In genomic region chr11:62499311-62499956, GRCh38 we compare ENCODE assay signal across 8 cellular contexts. TPM values are rescaled to one million over a fixed set of nuclear protein-coding genes. Genes with fewer than 3 reads are reported as not detected.
DNase-seq lines count a peak whose midpoint lies in the region; ATAC-seq and TF ChIP-seq lines count a peak whose summit lies in the region.
"Not testable (repeated sequence)": the region's sequence is repeated elsewhere in the genome, so short reads cannot be mapped to it uniquely, and the experiment has no call there.

No MANE protein-coding gene starts in this region.

- RAD21 ChIA-PET in HCT116 (lab: Charles Lee; ENCODE audit: low non-redundant PET in 1 of 2, low total read pairs in 2 of 2, uncharacterized antibody in 2 of 2, unreplicated experiment in 2 of 2): interaction anchor here (1.7 to 3.0 kb wide), 3 partner anchors 43 to 75 kb away, joined by 7 to 9 read pairs (median 8); no protein-coding TSS in a partner anchor

- H3K4me1 ChIP-seq in HCT116 (ENCODE audit: control insufficient read depth in 1 of 2, insufficient read depth in 2 of 2, low read length in 2 of 2) (peaks cover 31 to 43% of the 10 kb centered on the region in 2 experiments), mammary epithelial cell (ENCODE audit: insufficient read depth, low read length) (peaks cover 35% of the 10 kb centered on the region), gastroesophageal sphincter (peaks cover 0 to 54% (median 14%) of the 10 kb centered on the region in 3 donors), suprapubic skin (peaks cover 72% of the 10 kb centered on the region)

- H3K4me2 ChIP-seq in HCT116 (ENCODE audit: low read length) (peak overlapping the region; percentile 63), mammary epithelial cell (ENCODE audit: insufficient read depth, low read depth, low read length) (peak overlapping the region; percentile 59)

- not testable (repeated sequence) for H3K27me3 ChIP-seq in HCT116 (ENCODE audit: insufficient read depth, low read length); mammary epithelial cell (ENCODE audit: insufficient read depth, low read length); gastroesophageal sphincter; suprapubic skin

- 94% methylated on average over 17 of the region's 17 CpGs for WGBS in mammary epithelial cell (ENCODE audit: low coverage, missing lambda C conversion rate)
- WGBS in gastroesophageal sphincter (ENCODE audit: low coverage in 1 of 2), 2 donors: 81% methylated on average over 13 of the region's 17 CpGs; no CpG with 5 or more reads in 1 of the 2 donors
- 56% methylated on average over 15 of the region's 17 CpGs for WGBS in suprapubic skin

- TF ChIP-seq POLR2A in HCT116 (IDR thresholded peaks at IDR 0.05; ENCODE audit: borderline replicate concordance, extremely low read depth, insufficient read depth, insufficient read length); gastroesophageal sphincter (IDR thresholded peaks at IDR 0.05); suprapubic skin (IDR thresholded peaks at IDR 0.05): not testable (repeated sequence)

- BruUV-seq in HCT116 (replicated peaks; lab: Mats Ljungman, UMichigan); mammary epithelial cell (replicated peaks; lab: Mats Ljungman, UMichigan): not testable (repeated sequence)

- H3K4me3 ChIP-seq in HCT116 (replicated peaks in 1 of 2; ENCODE audit: low read depth in 1 of 2, low read length in 2 of 2) (peak overlapping the region; percentile 30 to 32; a peak in 3 of 4 replicates), mammary epithelial cell (replicated peaks in 1 of 3; ENCODE audit: insufficient read depth in 1 of 3, low read depth in 2 of 3, low read length in 3 of 3) (peak overlapping the region in 1 of 3 experiments; percentile 2)
- H3K4me3 ChIP-seq in gastroesophageal sphincter, suprapubic skin: not testable (repeated sequence)

- TF ChIP-seq EP300 in gastroesophageal sphincter (IDR thresholded peaks at IDR 0.05); suprapubic skin (IDR thresholded peaks at IDR 0.05): not testable (repeated sequence)

- CTCF ChIA-PET in HCT116 (lab: Charles Lee) (interaction anchor here (0.9 to 2.7 kb wide), 7 partner anchors 12 to 105 kb away, joined by 3 to 19 read pairs (median 4); no protein-coding TSS in a partner anchor), RWPE1 (lab: Yijun Ruan, JAX) (interaction anchor here (0.5 to 2.3 kb wide), 6 partner anchors 43 to 1006 kb away, joined by 3 to 10 read pairs (median 3); no protein-coding TSS in a partner anchor)
- CTCF ChIA-PET in mammary epithelial cell (lab: Charles Lee; ENCODE audit: low non-redundant PET): not testable (repeated sequence)

- in situ Hi-C loops in mammary epithelial cell (cut with MboI; ENCODE audit: low sequenced_read_pairs in 2 of 2): not testable (repeated sequence)

- dilution Hi-C loops in mammary epithelial cell (cut with HindIII; ENCODE audit: low sequenced_read_pairs): loop anchor here (5.0 to 10.0 kb wide), 3 partner anchors 43 to 107 kb away; no protein-coding TSS in a partner anchor

- DNase-seq in CD1c-positive myeloid dendritic cell (ENCODE audit: extremely low spot score): peak; percentile 42
- DNase-seq in HCT116 (ENCODE audit: low read depth, low spot score): peak; percentile 24
- peak; percentile 89 for DNase-seq in NCI-H2029 treated with DMSO at 0.1 percent for 48 hours (lab: John Stamatoyannopoulos, UW)
- not testable (repeated sequence) for DNase-seq in RWPE1 (ENCODE audit: low spot score)
- peak; percentile 37 for DNase-seq in mammary epithelial cell
- peak; percentile 79 for DNase-seq in mucosa of gallbladder (ENCODE audit: low spot score)
- DNase-seq in suprapubic skin (ENCODE audit: low spot score in 2 of 2): peak in 1 of 2 donors; percentile 83

- not testable (repeated sequence) for H3K79me2 ChIP-seq in HCT116 (ENCODE audit: insufficient read depth, low read length); mammary epithelial cell (ENCODE audit: insufficient read depth, low read length)

- H3K27ac ChIP-seq in HCT116 (ENCODE audit: low read depth, low read length) (peak overlapping the region; percentile 62), RWPE1 (peak overlapping the region; percentile 90), mammary epithelial cell (ENCODE audit: insufficient read depth, low read depth, low read length) (peak overlapping the region; percentile 86), gastroesophageal sphincter (peak overlapping the region in 3 of 4 donors; percentile 79 to 85 (median 85)), suprapubic skin (peak overlapping the region; percentile 85)

- not testable (repeated sequence) for H3K9me3 ChIP-seq in HCT116 (ENCODE audit: control insufficient read depth in 1 of 2, insufficient read depth in 1 of 2, low read depth in 1 of 2, low read length in 2 of 2); mammary epithelial cell (replicated peaks; ENCODE audit: insufficient read depth, low read length); gastroesophageal sphincter; suprapubic skin

- H3K36me3 ChIP-seq in HCT116 (ENCODE audit: control insufficient read depth in 1 of 2, insufficient read depth in 2 of 2, low read length in 2 of 2); mammary epithelial cell (ENCODE audit: insufficient read depth, low read length); gastroesophageal sphincter; suprapubic skin: not testable (repeated sequence)

- H3K9ac ChIP-seq in HCT116 (ENCODE audit: low read length) (peak overlapping the region; percentile 44), mammary epithelial cell (ENCODE audit: insufficient read depth, low read length) (peak overlapping the region; percentile 48)

- POLR2A ChIA-PET in HCT116 (lab: Charles Lee): interaction anchor here (0.7 to 2.9 kb wide), 10 partner anchors 9 to 92 kb away, joined by 3 to 15 read pairs (median 4); partner anchors contain the start of gene TUT1
- POLR2A ChIA-PET in RWPE1 (lab: Yijun Ruan, JAX; ENCODE audit: low non-redundant PET): interaction anchor here (0.6 to 1.3 kb wide), 2 partner anchors 54 to 58 kb away, joined by 3 to 4 read pairs; no protein-coding TSS in a partner anchor

- intact Hi-C loops in HCT116 (cut with micrococcal nuclease); mammary epithelial cell (cut with micrococcal nuclease): not testable (repeated sequence)

- H2AFZ ChIP-seq in HCT116 (ENCODE audit: low read depth, low read length, poor library complexity, severe bottlenecking): not testable (repeated sequence)
- peak overlapping the region; percentile 21 for H2AFZ ChIP-seq in mammary epithelial cell (ENCODE audit: low read depth, low read length)

- H3K9me2 ChIP-seq in HCT116 (ENCODE audit: insufficient read depth): not testable (repeated sequence)

- not testable (repeated sequence) for TF ChIP-seq CTCF in HCT116 (IDR thresholded peaks at IDR 0.05 in 2 of 3, conservative IDR thresholded peaks at IDR 0.05 in 1 of 3; ENCODE audit: borderline replicate concordance in 1 of 3, insufficient read depth in 1 of 3, low read depth in 2 of 3, low read length in 2 of 3); RWPE1 (conservative IDR thresholded peaks at IDR 0.05; ENCODE audit: low read depth); mammary epithelial cell (conservative IDR thresholded peaks at IDR 0.05 in 1 of 2, IDR thresholded peaks at IDR 0.05 in 1 of 2; ENCODE audit: extremely low read depth in 1 of 2, insufficient read depth in 1 of 2, low read depth in 1 of 2, low read length in 2 of 2); gastroesophageal sphincter (IDR thresholded peaks at IDR 0.05); suprapubic skin (IDR thresholded peaks at IDR 0.05)

- ATAC-seq in HCT116: peak; percentile 49
- peak; percentile 71 for ATAC-seq in gastroesophageal sphincter

- H4K20me1 ChIP-seq in HCT116 (ENCODE audit: insufficient read depth); mammary epithelial cell (ENCODE audit: insufficient read depth, low read length): not testable (repeated sequence)

- not testable (repeated sequence) for TF ChIP-seq RAD21 in HCT116 (IDR thresholded peaks at IDR 0.05; ENCODE audit: low read depth)

TF ChIP-seq in HCT116, 20 proteins besides CTCF, POLR2A, EP300 and RAD21:
- TF ChIP-seq POLR2AphosphoS5 (IDR thresholded peaks at IDR 0.05; ENCODE audit: low read depth, low read length): peak; percentile 65

RNA-seq across cellular contexts. Expression of gene AHNAK, which starts 47.2 kb away (rescaled TPM):
- total RNA-seq in HCT116 (2021; ENCODE audit: unreplicated experiment): 239 TPM
- polyA plus RNA-seq in HCT116 (2012): 99.3 and 137 TPM in 2 replicates
- 100 to 1,000 TPM; 494 to 702 TPM for total RNA-seq in mammary epithelial cell
- 130 TPM for polyA plus RNA-seq in mammary epithelial cell
- 1,418 TPM for polyA minus RNA-seq in mammary epithelial cell
- total RNA-seq in gastroesophageal sphincter: 1,000 to 10,000 TPM; 1,348 to 2,181 (median 1,745) TPM
- total RNA-seq in mucosa of gallbladder: 549 TPM
- 1,000 to 10,000 TPM; 1,174 to 1,475 (median 1,322) TPM for total RNA-seq in suprapubic skin
